ENCODE assay signal across 12 cellular contexts in genomic region chr11:93623179-93623578, GRCh38. TPM values are rescaled to one million over a fixed set of nuclear protein-coding genes. Genes with fewer than 3 reads are reported as not detected.
DNase-seq lines count a peak whose midpoint lies in the region; ATAC-seq and TF ChIP-seq lines count a peak whose summit lies in the region.
"Had no signal": no experiment of that assay in that cellular context is flagged by ENCODE, and none has a peak within 500 bp of the region (broad histone marks: within the 10 kb centered on the region; RNA-seq: fewer than 3 reads in every experiment).

No MANE protein-coding gene starts in this region.

- no peak overlapping the region for H3K27ac ChIP-seq in left ventricle myocardium inferior (replicated peaks)

- peaks cover 15% of the 10 kb centered on the region for H3K27me3 ChIP-seq in left ventricle myocardium inferior (ENCODE audit: low read depth)

- H3K36me3 ChIP-seq in left ventricle myocardium inferior, result no peaks in the 10 kb centered on the region

- TF ChIP-seq CTCF in GM20000 (IDR thresholded peaks at IDR 0.05; ENCODE audit: extremely low read depth, missing control alignments) (no peak), left ventricle myocardium inferior (IDR thresholded peaks at IDR 0.05; ENCODE audit: borderline replicate concordance) (no peak)

- H3K9me3 ChIP-seq in left ventricle myocardium inferior (replicated peaks), result no peaks in the 10 kb centered on the region

- peak; percentile 91 for DNase-seq in ELF-1 (ENCODE audit: low read depth, low spot score)
- DNase-seq in GM20000 (ENCODE audit: low spot score), result peak; percentile 36
- DNase-seq in astrocyte of the hippocampus (ENCODE audit: low read depth, low spot score), result peak; percentile 38
- no peak for DNase-seq in DMS79 treated with DMSO at 0.1 percent for 48 hours (lab: John Stamatoyannopoulos, UW)
- DNase-seq in RPMI8226, result no peak
- DNase-seq in left ventricle myocardium inferior, result no peak
- DNase-seq: activated CD4-positive, alpha-beta T cell treated with anti-CD3 and anti-CD28 coated beads for 48 hours; erythroblast; Karpas-422; substantia nigra had no signal

- no peaks in the 10 kb centered on the region for H3K4me1 ChIP-seq in left ventricle myocardium inferior

- intact Hi-C loops in left ventricle myocardium inferior (cut with micrococcal nuclease), result no loop called here

- H3K4me3 ChIP-seq in left ventricle myocardium inferior, result no peak overlapping the region

- ATAC-seq in HG03196 (IDR thresholded peaks at IDR 0.05; ENCODE audit: unreplicated experiment) (peak; percentile 96), esophagus mucosa (no peak)

RNA-seq across cellular contexts. Expression of gene CEP295, which starts 38.3 kb away (rescaled TPM):
- total RNA-seq in esophagus mucosa, result 4.9 TPM
- total RNA-seq in left ventricle myocardium inferior, result 5.4 TPM

Comparison
In these comparisons a context has a peak if more than half of its experiments do, and no peak if none do; other contexts are left out.
1. DNase-seq: peak in ELF-1 (single experiment), GM20000 (single experiment) and astrocyte of the hippocampus (single experiment); none in DMS79 treated with DMSO at 0.1 percent for 48 hours (single experiment), RPMI8226 (single experiment) and left ventricle myocardium inferior (single experiment).